21 cellular contexts compared by ENCODE assay signal in the genomic region with DNA sequence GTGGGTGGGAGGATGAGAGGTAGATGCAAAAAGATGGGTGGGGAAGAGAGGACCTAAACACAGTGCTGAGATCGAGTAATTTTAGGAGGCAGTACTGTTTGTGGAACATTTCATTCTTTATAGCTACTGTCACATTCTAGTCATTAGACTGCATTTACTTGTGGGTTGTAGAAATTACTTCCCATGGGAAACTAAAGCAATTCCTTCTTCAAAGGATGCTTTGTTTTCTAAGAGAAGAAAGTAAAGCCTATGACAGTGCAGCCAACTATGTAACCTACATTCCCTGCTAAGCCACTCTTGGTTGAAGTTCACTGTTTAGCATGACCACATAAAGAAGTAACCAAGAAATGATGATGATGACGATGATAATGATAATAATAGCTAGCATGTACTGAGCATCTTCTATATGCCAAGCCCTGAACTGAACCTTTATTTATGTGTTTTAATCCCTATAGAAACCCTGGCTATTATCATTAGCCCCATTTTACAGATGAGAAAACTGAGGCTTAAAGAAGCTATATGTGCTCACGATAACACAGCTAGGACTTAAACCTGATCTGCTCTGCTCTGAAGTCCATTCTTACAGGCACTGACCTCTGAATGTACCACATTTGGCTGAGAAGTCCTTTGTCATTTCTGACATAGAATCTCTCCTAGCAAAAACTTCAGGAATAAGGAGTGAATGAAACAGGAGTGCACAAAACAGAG.
DNase-seq lines count a peak whose midpoint lies in the region; TF ChIP-seq lines count a peak whose summit lies in the region.
"Had no signal": no experiment of that assay in that cellular context is flagged by ENCODE, and none has a peak within 500 bp of the region (broad histone marks: within the 10 kb centered on the region; RNA-seq: fewer than 3 reads in every experiment).

No MANE protein-coding gene starts in this region.

- H3K36me3 ChIP-seq in osteoblast (ENCODE audit: insufficient read depth, low read length): no peaks in the 10 kb centered on the region

- H3K27me3 ChIP-seq in osteoblast (ENCODE audit: insufficient read depth, low read length): no peaks in the 10 kb centered on the region

- TF ChIP-seq CTCF in osteoblast (IDR thresholded peaks at IDR 0.05; ENCODE audit: extremely low read depth, low read depth, low read length) (no peak), endothelial cell (IDR thresholded peaks at IDR 0.05; ENCODE audit: unreplicated experiment) (no peak)

- H3K27me3 Mint-ChIP-seq in endothelial cell (ENCODE audit: unreplicated experiment): peaks cover 9% of the 10 kb centered on the region

- no peaks in the 10 kb centered on the region for H3K36me3 Mint-ChIP-seq in endothelial cell (ENCODE audit: low read depth, unreplicated experiment)
- H3K36me3 Mint-ChIP-seq: stimulated activated effector memory CD8-positive, alpha-beta T cell treated with anti-CD3 and anti-CD28 coated beads, Interleukin-12 subunit alpha, Interleukin-12 subunit beta, amount 100 ng/mL, for 72 hours; type B pancreatic cell had no signal

- H3K4me1 ChIP-seq in osteoblast (ENCODE audit: insufficient read depth, low read length): peaks cover 26% of the 10 kb centered on the region

- no peak overlapping the region for H3K27ac Mint-ChIP-seq in endothelial cell (ENCODE audit: unreplicated experiment)
- H3K27ac Mint-ChIP-seq: H9; stimulated activated effector memory CD8-positive, alpha-beta T cell treated with anti-CD3 and anti-CD28 coated beads, Interleukin-12 subunit alpha, Interleukin-12 subunit beta, amount 100 ng/mL, for 72 hours; type B pancreatic cell had no signal

- no peaks in the 10 kb centered on the region for H4K20me1 ChIP-seq in osteoblast (ENCODE audit: insufficient read depth, low read length)

- no peak overlapping the region for H3K4me3 Mint-ChIP-seq in endothelial cell (ENCODE audit: unreplicated experiment)
- H3K4me3 Mint-ChIP-seq: H9; stimulated activated effector memory CD8-positive, alpha-beta T cell treated with anti-CD3 and anti-CD28 coated beads, Interleukin-12 subunit alpha, Interleukin-12 subunit beta, amount 100 ng/mL, for 72 hours; type B pancreatic cell had no signal

- no peaks in the 10 kb centered on the region for H3K9me3 ChIP-seq in osteoblast (ENCODE audit: low read depth, low read length)

- no peak overlapping the region for H3K4me3 ChIP-seq in osteoblast (ENCODE audit: insufficient read depth, low read length)
- H3K4me3 ChIP-seq: skin epidermis had no signal

- no peaks in the 10 kb centered on the region for H3K79me2 ChIP-seq in osteoblast (ENCODE audit: insufficient read depth, low read length)

- peaks cover 46% of the 10 kb centered on the region for H3K4me1 Mint-ChIP-seq in endothelial cell (ENCODE audit: unreplicated experiment)

- H3K4me2 ChIP-seq in osteoblast (ENCODE audit: insufficient read depth, low read length): no peak overlapping the region

- H2AFZ ChIP-seq in osteoblast (ENCODE audit: low read length): no peak overlapping the region

- peak overlapping the region; percentile 0 for H3K27ac ChIP-seq in osteoblast (ENCODE audit: low read depth, low read length)
- H3K27ac ChIP-seq: skin epidermis, VCaP had no signal

- DNase-seq in EL: peak; percentile 88
- DNase-seq in OCI-M1 (lab: John Stamatoyannopoulos, UW): peak; percentile 68
- peak; percentile 66 for DNase-seq in epidermal melanocyte (ENCODE audit: insufficient read length, low spot score)
- DNase-seq in osteoblast (ENCODE audit: insufficient read length, low spot score, missing footprints): peak; percentile 52
- no peak for DNase-seq in SKM-1 treated with dmso at 0.1 percent for 144 hours (lab: John Stamatoyannopoulos, UW; ENCODE audit: unreplicated experiment)
- DNase-seq in endothelial cell (ENCODE audit: low spot score): no peak
- no peak for DNase-seq in NCI-H2196 treated with DMSO at 0.1 percent for 48 hours (lab: John Stamatoyannopoulos, UW; ENCODE audit: unreplicated experiment)
- DNase-seq in pons (ENCODE audit: low spot score): no peak
- DNase-seq: activated effector memory CD4-positive, alpha-beta T cell treated with anti-CD3 and anti-CD28 coated beads, Interleukin-2, amount 50 U/mL, for 16 hours; C1 segment of cervical spinal cord; DMS53; effector CD4-positive, alpha-beta T cell; H9; midbrain; NCI-H1436; NCI-H345; nucleus accumbens had no signal

- no peaks in the 10 kb centered on the region for H3K9me3 Mint-ChIP-seq in endothelial cell (ENCODE audit: unreplicated experiment)
- H3K9me3 Mint-ChIP-seq: H9; stimulated activated effector memory CD8-positive, alpha-beta T cell treated with anti-CD3 and anti-CD28 coated beads, Interleukin-12 subunit alpha, Interleukin-12 subunit beta, amount 100 ng/mL, for 72 hours; type B pancreatic cell had no signal

Comparison
In these comparisons a context has a peak if more than half of its experiments do, and no peak if none do; other contexts are left out.
1. DNase-seq: peak in EL (single experiment), OCI-M1 (single experiment), epidermal melanocyte (single experiment) and osteoblast (single experiment); none in SKM-1 treated with dmso at 0.1 percent for 144 hours (single experiment), endothelial cell (single experiment), NCI-H2196 treated with DMSO at 0.1 percent for 48 hours (single experiment) and pons (single experiment).